ENCODE assay signal across 1 cellular context in the genomic region with DNA sequence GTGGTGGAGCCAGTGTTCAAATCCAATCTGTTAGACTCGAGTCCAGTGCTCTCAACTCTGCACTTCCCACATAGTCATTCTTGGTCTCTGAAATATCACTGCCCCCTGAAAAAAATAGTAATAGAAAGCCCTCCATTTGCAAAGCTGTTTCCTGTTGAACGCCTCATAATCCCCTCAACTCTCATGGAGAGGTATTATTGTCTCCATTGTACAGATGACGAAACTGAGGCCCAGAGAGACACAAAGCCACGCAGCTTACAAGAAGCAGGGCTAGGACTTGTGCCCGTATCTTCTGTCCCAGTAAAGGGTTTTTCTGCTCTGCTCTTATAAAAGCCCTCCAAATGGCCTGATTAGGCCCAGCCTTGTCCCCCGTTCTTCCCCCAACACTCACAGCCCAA.
TF ChIP-seq lines count a peak whose summit lies in the region.

No MANE protein-coding gene starts in this region.

TF ChIP-seq in K562, 482 proteins besides CTCF, POLR2A, EP300 and RAD21:
- TF ChIP-seq KDM1A (IDR thresholded peaks at IDR 0.05) (peak; percentile 18 to 19; a peak in 1 of 4 replicates), BCOR (IDR thresholded peaks at IDR 0.05) (peak; percentile 58), RBM25 (IDR thresholded peaks at IDR 0.05; ENCODE audit: low read depth, low read length, severe bottlenecking) (peak; percentile 83), NR2C1 (IDR thresholded peaks at IDR 0.05) (no peak), NR2C1 (tag; IDR thresholded peaks at IDR 0.05) (no peak)
